24 cellular contexts compared by ENCODE assay signal in the genomic region with DNA sequence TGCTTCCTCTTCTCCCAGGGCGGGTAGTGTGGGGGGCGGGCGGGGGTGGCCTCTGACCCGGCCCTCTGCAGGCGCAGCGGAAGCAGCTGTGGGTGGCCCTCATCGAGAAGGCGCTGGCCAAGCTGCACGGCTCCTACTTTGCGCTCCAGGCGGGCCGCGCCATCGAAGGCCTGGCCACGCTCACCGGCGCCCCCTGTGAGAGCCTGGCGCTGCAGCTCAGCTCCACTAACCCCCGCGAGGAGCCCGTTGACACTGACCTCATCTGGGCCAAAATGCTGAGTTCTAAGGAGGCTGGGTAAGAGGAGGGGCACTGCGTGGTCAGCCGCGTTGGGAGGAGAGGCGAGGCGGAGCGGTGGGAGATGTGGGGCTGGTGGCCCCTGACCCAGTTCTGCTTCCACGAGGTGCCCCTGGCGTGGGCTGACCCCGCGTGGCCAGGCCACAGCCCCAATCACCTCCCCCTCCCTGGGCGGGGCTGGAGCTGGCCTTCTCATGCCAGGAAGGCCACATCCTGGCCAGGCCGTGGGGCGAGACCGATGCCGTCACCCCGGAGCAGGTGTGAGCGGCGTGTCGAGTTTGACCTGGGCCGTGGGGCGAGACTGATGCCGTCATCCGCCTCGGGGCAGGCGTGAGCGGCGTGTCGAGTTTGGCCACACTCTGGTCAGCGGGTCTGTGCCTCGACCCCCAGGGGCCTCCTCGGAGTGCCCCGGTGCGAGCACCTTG. TPM values are rescaled to one million over a fixed set of nuclear protein-coding genes. Genes with fewer than 3 reads are reported as not detected.
DNase-seq lines count a peak whose midpoint lies in the region; ATAC-seq and TF ChIP-seq lines count a peak whose summit lies in the region.
"Had no signal": no experiment of that assay in that cellular context is flagged by ENCODE, and none has a peak within 500 bp of the region (broad histone marks: within the 10 kb centered on the region; RNA-seq: fewer than 3 reads in every experiment).

No MANE protein-coding gene starts in this region.

- no peak overlapping the region for H2AFZ ChIP-seq in OCI-LY3 (ENCODE audit: low read depth, low read length)
- no peak overlapping the region for H2AFZ ChIP-seq in smooth muscle cell (ENCODE audit: low read depth)

- TF ChIP-seq CTCF in MCF 10A (IDR thresholded peaks at IDR 0.05; ENCODE audit: unreplicated experiment) = peak; percentile 9
- no peak for TF ChIP-seq CTCF in breast epithelium (IDR thresholded peaks at IDR 0.05)
- TF ChIP-seq CTCF in OCI-LY3 (IDR thresholded peaks at IDR 0.05; ENCODE audit: low read depth, low read length) = peak; percentile 13; the same call in 1 of the 2 replicates
- TF ChIP-seq CTCF in epithelial cell of esophagus (IDR thresholded peaks at IDR 0.05; ENCODE audit: insufficient read depth, low read depth, low read length, missing control alignments) = peak; percentile 5
- TF ChIP-seq CTCF in smooth muscle cell (IDR thresholded peaks at IDR 0.05; ENCODE audit: borderline replicate concordance, insufficient read depth, poor library complexity, severe bottlenecking) = peak; percentile 20

- POLR2A ChIA-PET in MCF 10A (lab: Yijun Ruan, JAX) = no interaction called here

- DNase-seq in MCF 10A (ENCODE audit: unreplicated experiment) = no peak
- DNase-seq in breast epithelium (ENCODE audit: low spot score in 2 of 2) = no peak
- DNase-seq in epithelial cell of esophagus (ENCODE audit: low read depth) = no peak
- DNase-seq in smooth muscle cell (lab: John Stamatoyannopoulos, UW; ENCODE audit: unreplicated experiment) = no peak
- no peak for DNase-seq in mucosa of gallbladder (ENCODE audit: low spot score)
- DNase-seq: activated CD4-positive, alpha-beta T cell treated with anti-CD3 and anti-CD28 coated beads, Interleukin-2, amount 10 ng/mL, durations not matched to agents 24 days and 14 days; activated naive CD8-positive, alpha-beta T cell treated with anti-CD3 and anti-CD28 coated beads for 36 hours; foreskin melanocyte; hippocampal formation; kidney; MG63; NCI-H1417 treated with DMSO at 0.1 percent for 48 hours; NCI-H526 treated with DMSO at 0.1 percent for 48 hours; right cardiac atrium; Right ventricle myocardium superior had no signal

- H3F3A ChIP-seq in smooth muscle cell (ENCODE audit: low read depth) = no peaks in the 10 kb centered on the region

- H3K27ac Mint-ChIP-seq in MCF 10A (ENCODE audit: low read depth, unreplicated experiment) = no peak overlapping the region
- H3K27ac Mint-ChIP-seq: activated CD4-positive, alpha-beta T cell treated with anti-CD3 and anti-CD28 coated beads, Interleukin-2, amount 10 ng/mL, durations not matched to agents 24 days and 14 days; activated naive CD8-positive, alpha-beta T cell treated with anti-CD3 and anti-CD28 coated beads for 36 hours; activated T-helper 2 cell treated with anti-CD3 and anti-CD28 coated beads, Interferon-gamma antibody, Interleukin-2, Interleukin-4, amounts not matched to agents 10 μg/mL and 5 μg/mL and 100 μg/mL, durations not matched to agents 14 hours and 24 hours and 36 hours had no signal

- H3K27me3 ChIP-seq in breast epithelium (no peaks in the 10 kb centered on the region), OCI-LY3 (ENCODE audit: low read depth, low read length) (no peaks in the 10 kb centered on the region), smooth muscle cell (ENCODE audit: low read depth) (no peaks in the 10 kb centered on the region)
- H3K27me3 ChIP-seq: BLaER1, MG63 had no signal

- intact Hi-C loops in MCF 10A (cut with micrococcal nuclease) (no loop called here), breast epithelium (cut with DNase I; ENCODE audit: low total_unique reads) (no loop called here)

- H3K4me1 ChIP-seq in breast epithelium (no peaks in the 10 kb centered on the region), OCI-LY3 (ENCODE audit: low read length) (no peaks in the 10 kb centered on the region), smooth muscle cell (ENCODE audit: low read depth) (no peaks in the 10 kb centered on the region)
- H3K4me1 ChIP-seq: HAP-1 had no signal

- CTCF ChIA-PET in MCF 10A (lab: Yijun Ruan, JAX) = no interaction called here

- H3K27ac ChIP-seq in breast epithelium (no peak overlapping the region), OCI-LY3 (ENCODE audit: low read length) (no peak overlapping the region), smooth muscle cell (ENCODE audit: low read depth) (no peak overlapping the region)
- H3K27ac ChIP-seq: coronary artery had no signal

- no peak overlapping the region for H3K4me3 Mint-ChIP-seq in MCF 10A (ENCODE audit: unreplicated experiment)
- H3K4me3 Mint-ChIP-seq: activated CD4-positive, alpha-beta T cell treated with anti-CD3 and anti-CD28 coated beads, Interleukin-2, amount 10 ng/mL, durations not matched to agents 24 days and 14 days; activated naive CD8-positive, alpha-beta T cell treated with anti-CD3 and anti-CD28 coated beads for 36 hours had no signal

- peaks cover 6% of the 10 kb centered on the region for H3K36me3 Mint-ChIP-seq in MCF 10A (ENCODE audit: insufficient read depth, unreplicated experiment)
- H3K36me3 Mint-ChIP-seq: activated naive CD8-positive, alpha-beta T cell treated with anti-CD3 and anti-CD28 coated beads for 36 hours had no signal

- no peaks in the 10 kb centered on the region for H3K27me3 Mint-ChIP-seq in MCF 10A (ENCODE audit: insufficient read depth, unreplicated experiment)
- H3K27me3 Mint-ChIP-seq: activated CD4-positive, alpha-beta T cell treated with anti-CD3 and anti-CD28 coated beads, Interleukin-2, amount 10 ng/mL, durations not matched to agents 24 days and 14 days; activated naive CD8-positive, alpha-beta T cell treated with anti-CD3 and anti-CD28 coated beads for 36 hours had no signal

- H3K4me2 ChIP-seq in OCI-LY3 (ENCODE audit: low read length) (no peak overlapping the region), smooth muscle cell (no peak overlapping the region)

- 97% methylated on average over 48 of the region's 54 CpGs for WGBS in smooth muscle cell (ENCODE audit: low lambda C conversion rate)

- H3K4me1 Mint-ChIP-seq in MCF 10A (ENCODE audit: insufficient read depth, unreplicated experiment) = no peaks in the 10 kb centered on the region
- H3K4me1 Mint-ChIP-seq: activated CD4-positive, alpha-beta T cell treated with anti-CD3 and anti-CD28 coated beads, Interleukin-2, amount 10 ng/mL, durations not matched to agents 24 days and 14 days; activated naive CD8-positive, alpha-beta T cell treated with anti-CD3 and anti-CD28 coated beads for 36 hours had no signal

- H3K4me3 ChIP-seq in breast epithelium (no peak overlapping the region), OCI-LY3 (ENCODE audit: low read length) (no peak overlapping the region), epithelial cell of esophagus (ENCODE audit: low read length) (no peak overlapping the region), smooth muscle cell (no peak overlapping the region)
- H3K4me3 ChIP-seq: BLaER1, coronary artery, HAP-1, MG63 had no signal

- H4K20me1 ChIP-seq in OCI-LY3 (ENCODE audit: insufficient read depth, low read length) (peaks cover 4% of the 10 kb centered on the region; the same call in 1 of the 2 replicates), smooth muscle cell (ENCODE audit: low read depth) (peaks cover 32% of the 10 kb centered on the region)

- H3K9me3 ChIP-seq in breast epithelium (no peaks in the 10 kb centered on the region), OCI-LY3 (ENCODE audit: insufficient read depth, low read length) (no peaks in the 10 kb centered on the region), smooth muscle cell (replicated peaks; ENCODE audit: low read depth) (no peaks in the 10 kb centered on the region)
- H3K9me3 ChIP-seq: BLaER1, HAP-1, MG63 had no signal

- H3K36me3 ChIP-seq in breast epithelium (peaks cover 9% of the 10 kb centered on the region), OCI-LY3 (replicated peaks; ENCODE audit: low read depth, low read length) (peaks cover 10% of the 10 kb centered on the region), smooth muscle cell (ENCODE audit: low read depth) (no peaks in the 10 kb centered on the region)

- TF ChIP-seq POLR2A in breast epithelium (IDR thresholded peaks at IDR 0.05) = no peak

- H3K9me3 Mint-ChIP-seq in MCF 10A (ENCODE audit: unreplicated experiment) = no peaks in the 10 kb centered on the region
- H3K9me3 Mint-ChIP-seq: activated CD4-positive, alpha-beta T cell treated with anti-CD3 and anti-CD28 coated beads, Interleukin-2, amount 10 ng/mL, durations not matched to agents 24 days and 14 days; activated naive CD8-positive, alpha-beta T cell treated with anti-CD3 and anti-CD28 coated beads for 36 hours; activated T-helper 2 cell treated with anti-CD3 and anti-CD28 coated beads, Interferon-gamma antibody, Interleukin-2, Interleukin-4, amounts not matched to agents 10 μg/mL and 5 μg/mL and 100 μg/mL, durations not matched to agents 14 hours and 24 hours and 36 hours had no signal

- ATAC-seq in GM21367 (IDR thresholded peaks at IDR 0.05; ENCODE audit: unreplicated experiment) (no peak), HG02798 (IDR thresholded peaks at IDR 0.05; ENCODE audit: poor library complexity, unreplicated experiment) (no peak)
- ATAC-seq: right cardiac atrium had no signal

- H3K79me2 ChIP-seq in OCI-LY3 (ENCODE audit: low read length) (peaks cover 14% of the 10 kb centered on the region), smooth muscle cell (ENCODE audit: low read depth) (no peaks in the 10 kb centered on the region)

- H3K9ac ChIP-seq in OCI-LY3 (ENCODE audit: low read length) (no peak overlapping the region), smooth muscle cell (ENCODE audit: low read depth) (no peak overlapping the region)

- BruUV-seq in MCF 10A (replicated peaks; lab: Mats Ljungman, UMichigan) = no TSS peak

RNA-seq across cellular contexts. Expression of a gene that starts 10.5 kb away (rescaled TPM):
- total RNA-seq in MCF 10A (2022) (not detected in 2 replicates), breast epithelium (not detected), smooth muscle cell (not detected in 2 replicates), mucosa of gallbladder (not detected)
- polyA plus RNA-seq in smooth muscle cell = not detected in 2 replicates
- total RNA-seq: A172; activated CD4-positive, alpha-beta T cell treated with anti-CD3 and anti-CD28 coated beads, Interleukin-2, amount 10 ng/mL, durations not matched to agents 24 days and 14 days; activated naive CD8-positive, alpha-beta T cell treated with anti-CD3 and anti-CD28 coated beads for 36 hours; activated T-helper 2 cell treated with anti-CD3 and anti-CD28 coated beads, Interferon-gamma antibody, Interleukin-2, Interleukin-4, amounts not matched to agents 10 μg/mL and 5 μg/mL and 100 μg/mL, durations not matched to agents 14 hours and 24 hours and 36 hours; lung microvascular endothelial cell; right cardiac atrium; Right ventricle myocardium superior had no signal
- polyA plus RNA-seq: right cardiac atrium had no signal

RNA-seq across cellular contexts. Expression of a gene that starts 17.1 kb away (rescaled TPM):
- total RNA-seq in MCF 10A (2022) (not detected in 2 replicates), breast epithelium (1 to 10 TPM in 1 of 3 donors, under 1 TPM in 2; 0.32 to 1.9 (median 0.66) TPM), smooth muscle cell (0.18 and 0.63 TPM in 2 replicates), mucosa of gallbladder (1.2 TPM)
- polyA plus RNA-seq in smooth muscle cell = 0.85 and 2.6 TPM in 2 replicates
- total RNA-seq: A172 had no signal

RNA-seq across cellular contexts. Expression of a gene that starts 20.1 kb away (rescaled TPM):
- total RNA-seq in MCF 10A (2022) = 45.6 and 47.4 TPM in 2 replicates
- total RNA-seq in breast epithelium = 10 to 100 TPM; 22.2 to 36.1 (median 31.9) TPM
- total RNA-seq in smooth muscle cell = 21.0 and 30.1 TPM in 2 replicates
- 45.7 and 51.0 TPM in 2 replicates for polyA plus RNA-seq in smooth muscle cell
- 117 TPM for total RNA-seq in mucosa of gallbladder

RNA-seq across cellular contexts. Expression of a gene that starts 22.2 kb away (rescaled TPM):
- 68.2 and 81.1 TPM in 2 replicates for total RNA-seq in MCF 10A (2022)
- 10 to 100 TPM; 15.4 to 27.2 (median 15.5) TPM for total RNA-seq in breast epithelium
- 8.6 and 14.7 TPM in 2 replicates for total RNA-seq in smooth muscle cell
- 18.7 and 23.6 TPM in 2 replicates for polyA plus RNA-seq in smooth muscle cell
- total RNA-seq in mucosa of gallbladder = 75.4 TPM

RNA-seq across cellular contexts. Expression of a gene that starts 40.2 kb away (rescaled TPM):
- total RNA-seq in MCF 10A (2022) = 17.1 and 17.7 TPM in 2 replicates
- total RNA-seq in breast epithelium = 10 to 100 TPM; 17.6 to 29.1 (median 20.6) TPM
- total RNA-seq in smooth muscle cell = 14.7 and 21.2 TPM in 2 replicates
- polyA plus RNA-seq in smooth muscle cell = 27.0 and 28.3 TPM in 2 replicates
- 33.1 TPM for total RNA-seq in mucosa of gallbladder

Comparison
In these comparisons a context has a peak if more than half of its experiments do, and no peak if none do; other contexts are left out.
1. CTCF ChIP-seq: peak in MCF 10A (single experiment), OCI-LY3 (single experiment), epithelial cell of esophagus (single experiment) and smooth muscle cell (single experiment); none in breast epithelium (0 of 3).